In the genomic region with DNA sequence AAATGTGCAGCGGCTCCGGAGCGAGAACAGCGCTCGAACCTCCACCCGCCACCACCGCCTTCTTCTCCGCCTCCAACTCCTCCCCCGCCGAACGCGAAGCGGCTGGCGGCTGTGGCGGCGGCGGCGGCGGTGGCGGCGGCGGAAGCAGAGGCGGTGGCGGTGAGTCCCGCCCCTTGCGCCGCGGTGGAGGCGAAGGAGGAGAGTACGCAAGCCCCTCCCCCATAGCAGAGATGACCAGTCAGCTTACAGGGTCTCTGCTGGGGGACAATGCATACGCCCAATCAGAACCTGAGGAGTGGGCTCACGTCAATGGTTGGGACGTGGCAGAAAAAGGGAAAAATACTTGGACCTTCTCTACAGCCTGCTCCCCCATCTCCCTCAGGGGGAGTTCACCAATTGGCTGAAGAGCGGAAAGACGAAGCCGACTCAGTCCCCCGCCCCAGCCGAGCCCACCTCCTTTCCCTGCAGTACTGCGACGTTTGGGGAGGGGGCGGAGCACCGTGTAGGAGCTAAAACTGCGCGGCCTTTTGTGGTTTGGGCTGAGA, we compare ENCODE assay signal across 1 cellular context.
TF ChIP-seq lines count a peak whose summit lies in the region.

Gene PJA2, minus strand, starts transcription at position 131 of the 545 bp plus-strand sequence. CDS start 26,541 bp downstream, outside the sequence.

TF ChIP-seq in K562, 482 proteins besides CTCF, POLR2A, EP300 and RAD21 (continued from another document and continues in another):
- TF ChIP-seq, protein P1, sequence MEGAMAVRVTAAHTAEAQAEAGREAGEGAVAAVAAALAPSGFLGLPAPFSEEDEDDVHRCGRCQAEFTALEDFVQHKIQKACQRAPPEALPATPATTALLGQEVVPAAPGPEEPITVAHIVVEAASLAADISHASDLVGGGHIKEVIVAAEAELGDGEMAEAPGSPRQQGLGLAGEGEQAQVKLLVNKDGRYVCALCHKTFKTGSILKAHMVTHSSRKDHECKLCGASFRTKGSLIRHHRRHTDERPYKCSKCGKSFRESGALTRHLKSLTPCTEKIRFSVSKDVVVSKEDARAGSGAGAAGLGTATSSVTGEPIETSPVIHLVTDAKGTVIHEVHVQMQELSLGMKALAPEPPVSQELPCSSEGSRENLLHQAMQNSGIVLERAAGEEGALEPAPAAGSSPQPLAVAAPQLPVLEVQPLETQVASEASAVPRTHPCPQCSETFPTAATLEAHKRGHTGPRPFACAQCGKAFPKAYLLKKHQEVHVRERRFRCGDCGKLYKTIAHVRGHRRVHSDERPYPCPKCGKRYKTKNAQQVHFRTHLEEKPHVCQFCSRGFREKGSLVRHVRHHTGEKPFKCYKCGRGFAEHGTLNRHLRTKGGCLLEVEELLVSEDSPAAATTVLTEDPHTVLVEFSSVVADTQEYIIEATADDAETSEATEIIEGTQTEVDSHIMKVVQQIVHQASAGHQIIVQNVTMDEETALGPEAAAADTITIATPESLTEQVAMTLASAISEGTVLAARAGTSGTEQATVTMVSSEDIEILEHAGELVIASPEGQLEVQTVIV (CRISPR knock-in tag; IDR thresholded peaks at IDR 0.05; ENCODE audit: borderline replicate concordance), result no peak
- TF ChIP-seq ZNF586 (CRISPR knock-in tag; conservative IDR thresholded peaks at IDR 0.05) (no peak), ZFX (CRISPR knock-in tag; IDR thresholded peaks at IDR 0.05) (no peak), HNRNPLL (IDR thresholded peaks at IDR 0.05; ENCODE audit: low read depth, low read length, poor library complexity, severe bottlenecking) (peak; percentile 86), ZNF408 (CRISPR knock-in tag; IDR thresholded peaks at IDR 0.05; ENCODE audit: low read depth) (no peak), ZNF780A (CRISPR knock-in tag; IDR thresholded peaks at IDR 0.05) (no peak), ZNF830 (CRISPR knock-in tag; IDR thresholded peaks at IDR 0.05) (no peak), STAT6 (CRISPR knock-in tag; IDR thresholded peaks at IDR 0.05) (no peak), ZNF551 (CRISPR knock-in tag; IDR thresholded peaks at IDR 0.05) (no peak), GATAD2B (IDR thresholded peaks at IDR 0.05; ENCODE audit: borderline replicate concordance) (no peak), ELK1 (CRISPR knock-in tag; IDR thresholded peaks at IDR 0.05) (no peak), ZC3H4 (CRISPR knock-in tag; IDR thresholded peaks at IDR 0.05; ENCODE audit: borderline replicate concordance) (no peak), KAT7 (CRISPR knock-in tag; IDR thresholded peaks at IDR 0.05; ENCODE audit: borderline replicate concordance) (no peak), ZNF717 (CRISPR knock-in tag; IDR thresholded peaks at IDR 0.05) (no peak), NR1H2 (CRISPR knock-in tag; IDR thresholded peaks at IDR 0.05) (no peak), FOSL1 (tag; conservative IDR thresholded peaks at IDR 0.05) (no peak), EHMT2 (IDR thresholded peaks at IDR 0.05) (no peak), WHSC1 (IDR thresholded peaks at IDR 0.05; ENCODE audit: low read length) (no peak), ZNF24 (IDR thresholded peaks at IDR 0.05) (no peak), BRD4 (IDR thresholded peaks at IDR 0.05) (no peak), ZNF75A (CRISPR knock-in tag; IDR thresholded peaks at IDR 0.05) (no peak), CCNT2 (IDR thresholded peaks at IDR 0.05; ENCODE audit: borderline replicate concordance, extremely low read depth, insufficient read length, low read depth, low read length) (peak; percentile 45), PTTG1 (tag; IDR thresholded peaks at IDR 0.05; ENCODE audit: low read depth) (no peak), ZNF143 (CRISPR knock-in tag; IDR thresholded peaks at IDR 0.05) (no peak), KLF10 (CRISPR knock-in tag; IDR thresholded peaks at IDR 0.05) (no peak), PTRF (tag; IDR thresholded peaks at IDR 0.05) (no peak), THRA (IDR thresholded peaks at IDR 0.05) (no peak), ZNF347 (CRISPR knock-in tag; IDR thresholded peaks at IDR 0.05; ENCODE audit: low read depth) (no peak), ADNP (tag; IDR thresholded peaks at IDR 0.05) (no peak), POLR2G (IDR thresholded peaks at IDR 0.05; ENCODE audit: low read depth, low read length) (no peak; the same call in none of the 2 replicates), FOS (IDR thresholded peaks at IDR 0.05; ENCODE audit: extremely low read depth, insufficient read length) (peak; percentile 89), DPF2 (IDR thresholded peaks at IDR 0.05) (no peak), ZNF263 (CRISPR knock-in tag; IDR thresholded peaks at IDR 0.05; ENCODE audit: borderline replicate concordance) (no peak), SAP30 (IDR thresholded peaks at IDR 0.05; ENCODE audit: borderline replicate concordance, insufficient read depth, low read depth, low read length, poor library complexity, severe bottlenecking) (no peak), ESRRA (IDR thresholded peaks at IDR 0.05; ENCODE audit: borderline replicate concordance, low read depth) (peak; percentile 65; the same call in 1 of the 2 replicates), BRD9 (IDR thresholded peaks at IDR 0.05; ENCODE audit: low read depth, partially characterized antibody) (no peak), TEAD2 (tag; IDR thresholded peaks at IDR 0.05) (no peak), ASH1L (IDR thresholded peaks at IDR 0.05; ENCODE audit: borderline replicate concordance, low read depth, partially characterized antibody) (peak; percentile 67), NBN (IDR thresholded peaks at IDR 0.05; ENCODE audit: low read depth) (no peak), TRIM24 (IDR thresholded peaks at IDR 0.05) (no peak), SMC3 (conservative IDR thresholded peaks at IDR 0.05; ENCODE audit: insufficient read depth, low read depth, low read length) (no peak), SMAD2 (IDR thresholded peaks at IDR 0.05; ENCODE audit: low read depth, low read length) (no peak), THRAP3 (IDR thresholded peaks at IDR 0.05; ENCODE audit: borderline replicate concordance) (no peak), MBD2 (IDR thresholded peaks at IDR 0.05; ENCODE audit: borderline replicate concordance, low read depth) (peak; percentile 74; the same call in 1 of the 2 replicates), YY1 (IDR thresholded peaks at IDR 0.05; ENCODE audit: borderline replicate concordance in 1 of 3, control insufficient read depth in 1 of 3, extremely low read depth in 1 of 3, insufficient read depth in 3 of 3, insufficient read length in 1 of 3, insufficient replicate concordance in 2 of 3, low read depth in 1 of 3, low read length in 2 of 3) (peak in 1 of 3 experiments; percentile 10), ATF1 (CRISPR knock-in tag; IDR thresholded peaks at IDR 0.05) (no peak), ATF1 (tag; IDR thresholded peaks at IDR 0.05) (peak; percentile 96), ZNF583 (CRISPR knock-in tag; IDR thresholded peaks at IDR 0.05) (no peak), ZBTB8A (IDR thresholded peaks at IDR 0.05; ENCODE audit: partially characterized antibody) (no peak), NKRF (IDR thresholded peaks at IDR 0.05; ENCODE audit: borderline replicate concordance) (no peak), GATA2 (CRISPR knock-in tag; IDR thresholded peaks at IDR 0.05) (no peak), CBX8 (IDR thresholded peaks at IDR 0.05; ENCODE audit: borderline replicate concordance, extremely low read depth, low read depth, low read length, poor library complexity, severe bottlenecking) (no peak), ZNF444 (CRISPR knock-in tag; IDR thresholded peaks at IDR 0.05) (no peak), BRF1 (IDR thresholded peaks at IDR 0.05; ENCODE audit: borderline replicate concordance, extremely low read depth, insufficient read length) (no peak), ZBTB7A (IDR thresholded peaks at IDR 0.05; ENCODE audit: borderline replicate concordance, control insufficient read depth, low read depth, low read length) (peak; percentile 82), RBM17 (IDR thresholded peaks at IDR 0.05; ENCODE audit: borderline replicate concordance, low read depth, low read length) (no peak), ILK (tag; IDR thresholded peaks at IDR 0.05; ENCODE audit: borderline replicate concordance, low read depth) (no peak), ETS1 (conservative IDR thresholded peaks at IDR 0.05; ENCODE audit: control insufficient read depth, low read depth, low read length) (peak; percentile 42; the same call in 1 of the 2 replicates)
- TF ChIP-seq, protein P2, sequence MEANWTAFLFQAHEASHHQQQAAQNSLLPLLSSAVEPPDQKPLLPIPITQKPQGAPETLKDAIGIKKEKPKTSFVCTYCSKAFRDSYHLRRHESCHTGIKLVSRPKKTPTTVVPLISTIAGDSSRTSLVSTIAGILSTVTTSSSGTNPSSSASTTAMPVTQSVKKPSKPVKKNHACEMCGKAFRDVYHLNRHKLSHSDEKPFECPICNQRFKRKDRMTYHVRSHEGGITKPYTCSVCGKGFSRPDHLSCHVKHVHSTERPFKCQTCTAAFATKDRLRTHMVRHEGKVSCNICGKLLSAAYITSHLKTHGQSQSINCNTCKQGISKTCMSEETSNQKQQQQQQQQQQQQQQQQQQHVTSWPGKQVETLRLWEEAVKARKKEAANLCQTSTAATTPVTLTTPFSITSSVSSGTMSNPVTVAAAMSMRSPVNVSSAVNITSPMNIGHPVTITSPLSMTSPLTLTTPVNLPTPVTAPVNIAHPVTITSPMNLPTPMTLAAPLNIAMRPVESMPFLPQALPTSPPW (CRISPR knock-in tag; IDR thresholded peaks at IDR 0.05), result peak; percentile 88; the same call in 1 of the 2 replicates
- TF ChIP-seq, protein P3, sequence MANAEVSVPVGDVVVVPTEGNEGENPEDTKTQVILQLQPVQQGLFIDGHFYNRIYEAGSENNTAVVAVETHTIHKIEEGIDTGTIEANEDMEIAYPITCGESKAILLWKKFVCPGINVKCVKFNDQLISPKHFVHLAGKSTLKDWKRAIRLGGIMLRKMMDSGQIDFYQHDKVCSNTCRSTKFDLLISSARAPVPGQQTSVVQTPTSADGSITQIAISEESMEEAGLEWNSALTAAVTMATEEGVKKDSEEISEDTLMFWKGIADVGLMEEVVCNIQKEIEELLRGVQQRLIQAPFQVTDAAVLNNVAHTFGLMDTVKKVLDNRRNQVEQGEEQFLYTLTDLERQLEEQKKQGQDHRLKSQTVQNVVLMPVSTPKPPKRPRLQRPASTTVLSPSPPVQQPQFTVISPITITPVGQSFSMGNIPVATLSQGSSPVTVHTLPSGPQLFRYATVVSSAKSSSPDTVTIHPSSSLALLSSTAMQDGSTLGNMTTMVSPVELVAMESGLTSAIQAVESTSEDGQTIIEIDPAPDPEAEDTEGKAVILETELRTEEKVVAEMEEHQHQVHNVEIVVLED (CRISPR knock-in tag; IDR thresholded peaks at IDR 0.05), result no peak
